ENCODE assay signal across 8 cellular contexts in genomic region chr1:64965239-64966157, GRCh38. TPM values are rescaled to one million over a fixed set of nuclear protein-coding genes. Genes with fewer than 3 reads are reported as not detected.
DNase-seq lines count a peak whose midpoint lies in the region; ATAC-seq and TF ChIP-seq lines count a peak whose summit lies in the region.

No MANE protein-coding gene starts in this region.

- BruUV-seq in HCT116 (replicated peaks; lab: Mats Ljungman, UMichigan): no TSS peak

- peaks cover 11% of the 10 kb centered on the region for H3K36me3 Mint-ChIP-seq in activated CD4-positive, alpha-beta T cell treated with anti-CD3 and anti-CD28 coated beads, Interleukin-2, amount 10 ng/mL, durations not matched to agents 24 days and 14 days (ENCODE audit: low read depth)

- ATAC-seq in HCT116: peak; percentile 41
- ATAC-seq in right lobe of liver: peak; percentile 41 to 60 (median 46)

- H2AFZ ChIP-seq in HCT116 (ENCODE audit: low read depth, low read length, poor library complexity, severe bottlenecking): no peak overlapping the region

- no peak for TF ChIP-seq RAD21 in HCT116 (IDR thresholded peaks at IDR 0.05; ENCODE audit: low read depth)

- peak overlapping the region; percentile 85 for H3K4me3 Mint-ChIP-seq in activated CD4-positive, alpha-beta T cell treated with anti-CD3 and anti-CD28 coated beads, Interleukin-2, amount 10 ng/mL, durations not matched to agents 24 days and 14 days

- peak; percentile 85 for DNase-seq in GM12865 (ENCODE audit: low read depth)
- DNase-seq in HCT116 (ENCODE audit: low read depth, low spot score): no peak
- peak; percentile 83 for DNase-seq in NAMALWA (ENCODE audit: low spot score)
- DNase-seq in activated CD4-positive, alpha-beta T cell treated with anti-CD3 and anti-CD28 coated beads, Interleukin-2, amount 10 ng/mL, durations not matched to agents 24 days and 14 days: peak; percentile 94
- peak; percentile 79 for DNase-seq in coronary artery (ENCODE audit: low spot score)
- peak; percentile 70 to 82 (median 79) for DNase-seq in right lobe of liver
- DNase-seq in stimulated activated CD4-positive, alpha-beta T cell treated with anti-CD3 and anti-CD28 coated beads, TNF-alpha, amount 100 ng/mL, for 1 hour (ENCODE audit: low read depth in 3 of 3, low spot score in 1 of 3): peak; percentile 43 to 48 (median 48)
- DNase-seq in NCI-H1436 treated with DMSO at 0.1 percent for 48 hours (lab: John Stamatoyannopoulos, UW): no peak

- no peaks in the 10 kb centered on the region for H3K9me3 ChIP-seq in HCT116 (ENCODE audit: control insufficient read depth in 1 of 2, insufficient read depth in 1 of 2, low read depth in 1 of 2, low read length in 2 of 2)
- no peaks in the 10 kb centered on the region for H3K9me3 ChIP-seq in right lobe of liver

- H3K9me3 Mint-ChIP-seq in activated CD4-positive, alpha-beta T cell treated with anti-CD3 and anti-CD28 coated beads, Interleukin-2, amount 10 ng/mL, durations not matched to agents 24 days and 14 days: no peaks in the 10 kb centered on the region

- POLR2A ChIA-PET in HCT116 (lab: Charles Lee): interaction anchor here (0.8 kb wide), 1 partner anchor 38 kb away, joined by 3 read pairs; no protein-coding TSS in a partner anchor

- no peaks in the 10 kb centered on the region for H3K27me3 Mint-ChIP-seq in activated CD4-positive, alpha-beta T cell treated with anti-CD3 and anti-CD28 coated beads, Interleukin-2, amount 10 ng/mL, durations not matched to agents 24 days and 14 days

- no peaks in the 10 kb centered on the region for H4K20me1 ChIP-seq in HCT116 (ENCODE audit: insufficient read depth)

- under 1% methylated on average over 19 of the region's 55 CpGs for WGBS in right lobe of liver (ENCODE audit: insufficient coverage, low coverage, low lambda C conversion rate, missing lambda C conversion rate)

- peak overlapping the region; percentile 95 for H3K4me2 ChIP-seq in HCT116 (ENCODE audit: low read length)

- H3K27me3 ChIP-seq in HCT116 (ENCODE audit: insufficient read depth, low read length) (no peaks in the 10 kb centered on the region), right lobe of liver (no peaks in the 10 kb centered on the region)

- CTCF ChIA-PET in HCT116 (lab: Charles Lee): no interaction called here

- H3K36me3 ChIP-seq in HCT116 (ENCODE audit: control insufficient read depth in 1 of 2, insufficient read depth in 2 of 2, low read length in 2 of 2): no peaks in the 10 kb centered on the region
- H3K36me3 ChIP-seq in right lobe of liver: no peaks in the 10 kb centered on the region

- peak overlapping the region; percentile 74 for H3K4me3 ChIP-seq in GM12865 (ENCODE audit: low read depth, low read length)
- peak overlapping the region; percentile 82 to 90 for H3K4me3 ChIP-seq in HCT116 (replicated peaks in 1 of 2; ENCODE audit: low read depth in 1 of 2, low read length in 2 of 2)
- H3K4me3 ChIP-seq in coronary artery: peak overlapping the region; percentile 91
- peak overlapping the region; percentile 73 to 96 (median 85) for H3K4me3 ChIP-seq in right lobe of liver

- H3K9ac ChIP-seq in HCT116 (ENCODE audit: low read length): peak overlapping the region; percentile 74

- no peak for TF ChIP-seq CTCF in GM12865 (IDR thresholded peaks at IDR 0.05; ENCODE audit: insufficient read depth, low read depth, low read length, missing control alignments)
- TF ChIP-seq CTCF in HCT116 (IDR thresholded peaks at IDR 0.05 in 2 of 3, conservative IDR thresholded peaks at IDR 0.05 in 1 of 3; ENCODE audit: borderline replicate concordance in 1 of 3, insufficient read depth in 1 of 3, low read depth in 2 of 3, low read length in 2 of 3): no peak
- TF ChIP-seq CTCF in coronary artery (IDR thresholded peaks at IDR 0.05): no peak
- TF ChIP-seq CTCF in right lobe of liver (IDR thresholded peaks at IDR 0.05): no peak

- RAD21 ChIA-PET in HCT116 (lab: Charles Lee; ENCODE audit: low non-redundant PET in 1 of 2, low total read pairs in 2 of 2, uncharacterized antibody in 2 of 2, unreplicated experiment in 2 of 2): no interaction called here

- peak overlapping the region; percentile 89 for H3K27ac Mint-ChIP-seq in activated CD4-positive, alpha-beta T cell treated with anti-CD3 and anti-CD28 coated beads, Interleukin-2, amount 10 ng/mL, durations not matched to agents 24 days and 14 days

- TF ChIP-seq POLR2A in HCT116 (IDR thresholded peaks at IDR 0.05; ENCODE audit: borderline replicate concordance, extremely low read depth, insufficient read depth, insufficient read length): no peak
- TF ChIP-seq POLR2A in right lobe of liver (IDR thresholded peaks at IDR 0.05): no peak

- H3K4me1 Mint-ChIP-seq in activated CD4-positive, alpha-beta T cell treated with anti-CD3 and anti-CD28 coated beads, Interleukin-2, amount 10 ng/mL, durations not matched to agents 24 days and 14 days: peaks cover 60% of the 10 kb centered on the region

- H3K27ac ChIP-seq in HCT116 (ENCODE audit: low read depth, low read length) (peak overlapping the region; percentile 82), coronary artery (peak overlapping the region; percentile 88 to 98), right lobe of liver (peak overlapping the region; percentile 92 to 99 (median 97))

- intact Hi-C loops in HCT116 (cut with micrococcal nuclease): loop anchor here (5.0 to 10.0 kb wide), 2 partner anchors 101 to 278 kb away; no protein-coding TSS in a partner anchor
- intact Hi-C loops in activated CD4-positive, alpha-beta T cell treated with anti-CD3 and anti-CD28 coated beads, Interleukin-2, amount 10 ng/mL, durations not matched to agents 24 days and 14 days (cut with micrococcal nuclease): loop anchor here (1.0 to 10.0 kb wide), 8 partner anchors 9 to 1443 kb away; partner anchors contain the start of genes AK4, EFCAB7, ITGB3BP and LEPR
- intact Hi-C loops in right lobe of liver (cut with DNase I): loop anchor here in 1 of 2 donors (10.0 kb wide), 1 partner anchor 71 kb away; no protein-coding TSS in a partner anchor

- H3K79me2 ChIP-seq in HCT116 (ENCODE audit: insufficient read depth, low read length): peaks cover 52% of the 10 kb centered on the region

- no peaks in the 10 kb centered on the region for H3K9me2 ChIP-seq in HCT116 (ENCODE audit: insufficient read depth)

- H3K4me1 ChIP-seq in HCT116 (ENCODE audit: control insufficient read depth in 1 of 2, insufficient read depth in 2 of 2, low read length in 2 of 2): peaks cover 8 to 18% of the 10 kb centered on the region in 2 experiments; a peak in 3 of 4 replicates
- peaks cover 0 to 23% (median 5%) of the 10 kb centered on the region in 4 donors for H3K4me1 ChIP-seq in right lobe of liver

TF ChIP-seq in HCT116, 20 proteins besides CTCF, POLR2A, EP300 and RAD21 (continues in another document):
- TF ChIP-seq EZH2 (IDR thresholded peaks at IDR 0.05): no peak
- no peak for TF ChIP-seq ZBTB33 (IDR thresholded peaks at IDR 0.05; ENCODE audit: extremely low read depth, insufficient replicate concordance, low read length)
- no peak for TF ChIP-seq JUND (IDR thresholded peaks at IDR 0.05)
- TF ChIP-seq YY1 (IDR thresholded peaks at IDR 0.05; ENCODE audit: extremely low read depth, insufficient replicate concordance, low read depth, low read length): no peak
- TF ChIP-seq ZFX (IDR thresholded peaks at IDR 0.05): no peak
- TF ChIP-seq EGR1 (IDR thresholded peaks at IDR 0.05; ENCODE audit: low read depth): no peak
- TF ChIP-seq SP1 (IDR thresholded peaks at IDR 0.05; ENCODE audit: low read depth): no peak
- no peak for TF ChIP-seq TCF7L2 (IDR thresholded peaks at IDR 0.05; ENCODE audit: borderline replicate concordance, extremely low read depth, insufficient read depth, insufficient read length)
- TF ChIP-seq POLR2AphosphoS5 (IDR thresholded peaks at IDR 0.05; ENCODE audit: low read depth, low read length): no peak
- no peak for TF ChIP-seq MAX (IDR thresholded peaks at IDR 0.05)
- no peak for TF ChIP-seq CBX3 (IDR thresholded peaks at IDR 0.05; ENCODE audit: low read depth)
- no peak for TF ChIP-seq FOSL1 (IDR thresholded peaks at IDR 0.05; ENCODE audit: low read depth)
- no peak for TF ChIP-seq ATF3 (IDR thresholded peaks at IDR 0.05)

RNA-seq across cellular contexts. Expression of gene JAK1, which starts 0.9 kb away (rescaled TPM):
- total RNA-seq in HCT116 (2021; ENCODE audit: unreplicated experiment) (53.2 TPM), right lobe of liver (10 to 100 TPM; 48.0 to 71.6 (median 66.5) TPM)
- 36.3 and 38.1 TPM in 2 replicates for polyA plus RNA-seq in HCT116 (2012)
- total RNA-seq in activated CD4-positive, alpha-beta T cell treated with anti-CD3 and anti-CD28 coated beads, Interleukin-2, amount 10 ng/mL, durations not matched to agents 24 days and 14 days: 86.5 and 86.6 TPM in 2 replicates

Comparison
In these comparisons a context has a peak if more than half of its experiments do, and no peak if none do; other contexts are left out.
1. DNase-seq: peak in GM12865 (single experiment), NAMALWA (single experiment), activated CD4-positive, alpha-beta T cell treated with anti-CD3 and anti-CD28 coated beads, Interleukin-2, amount 10 ng/mL, durations not matched to agents 24 days and 14 days (single experiment), coronary artery (single experiment), right lobe of liver (3 of 3) and stimulated activated CD4-positive, alpha-beta T cell treated with anti-CD3 and anti-CD28 coated beads, TNF-alpha, amount 100 ng/mL, for 1 hour (3 of 3); none in HCT116 (single experiment) and NCI-H1436 treated with DMSO at 0.1 percent for 48 hours (single experiment).
2. Peak in every context shown above with its lines, with median percentiles within 50 percentile points of each other: H3K4me3 ChIP-seq and H3K27ac ChIP-seq.